Comparison of ENCODE assay signal across 6 cellular contexts in genomic region chrX:49042581-49043219, GRCh38. TPM values are rescaled to one million over a fixed set of nuclear protein-coding genes. Genes with fewer than 3 reads are reported as not detected.
DNase-seq lines count a peak whose midpoint lies in the region; ATAC-seq lines count a peak whose summit lies in the region.

No MANE protein-coding gene starts in this region.

- H3K4me3 ChIP-seq in SJSA1, result peak overlapping the region; percentile 90
- H3K4me3 ChIP-seq in iPS-20b (ENCODE audit: low read length), result peak overlapping the region; percentile 95

- no peaks in the 10 kb centered on the region for H3K27me3 ChIP-seq in SJSA1 (replicated peaks)
- no peaks in the 10 kb centered on the region for H3K27me3 ChIP-seq in iPS-20b (ENCODE audit: insufficient read depth, low read length)

- peak overlapping the region; percentile 95; the same call in 1 of the 2 replicates for H3K9ac ChIP-seq in iPS-20b (ENCODE audit: low read depth, low read length)

- DNase-seq in SJSA1 (ENCODE audit: low read depth in 1 of 2, low spot score in 2 of 2) (no peak), NCI-H69 (lab: John Stamatoyannopoulos, UW) (no peak)
- DNase-seq in activated CD4-positive, CD25-positive, alpha-beta regulatory T cell (lab: John Stamatoyannopoulos, UW), result no peak

- H3K9me3 ChIP-seq in SJSA1 (replicated peaks) (no peaks in the 10 kb centered on the region), iPS-20b (ENCODE audit: insufficient read depth, low read depth, low read length) (no peaks in the 10 kb centered on the region)

- peaks cover 31% of the 10 kb centered on the region for H3K36me3 ChIP-seq in SJSA1
- peaks cover 20% of the 10 kb centered on the region for H3K36me3 ChIP-seq in iPS-20b (ENCODE audit: insufficient read depth, low read depth, low read length)

- H3K4me1 ChIP-seq in SJSA1 (replicated peaks) (peaks cover 28% of the 10 kb centered on the region), iPS-20b (ENCODE audit: insufficient read depth, low read length) (peaks cover 6% of the 10 kb centered on the region)

- ATAC-seq in GM19351 (IDR thresholded peaks at IDR 0.05; ENCODE audit: unreplicated experiment) (peak; percentile 10), GM21367 (IDR thresholded peaks at IDR 0.05; ENCODE audit: unreplicated experiment) (no peak)

- peak overlapping the region; percentile 98 for H3K27ac ChIP-seq in SJSA1
- H3K27ac ChIP-seq in iPS-20b (ENCODE audit: low read length), result no peak overlapping the region

RNA-seq across cellular contexts. Expression of gene TFE3, which starts 0.5 kb away (rescaled TPM):
- 43.0 and 64.3 TPM in 2 replicates for total RNA-seq in SJSA1 (2014; rRNA removed; shearing (Covaris generic))

RNA-seq across cellular contexts. Expression of gene CCDC120, which starts 16.1 kb away (rescaled TPM):
- total RNA-seq in SJSA1 (2014; rRNA removed; shearing (Covaris generic)), result 0.58 TPM in 1 of 2 replicates, not detected in the other

RNA-seq across cellular contexts. Expression of gene PRAF2, which starts 31.1 kb away (rescaled TPM):
- total RNA-seq in SJSA1 (2014; rRNA removed; shearing (Covaris generic)), result 5.0 and 5.6 TPM in 2 replicates

RNA-seq across cellular contexts. Expression of gene WDR45, which starts 37.0 kb away (rescaled TPM):
- 9.7 and 21.4 TPM in 2 replicates for total RNA-seq in SJSA1 (2014; rRNA removed; shearing (Covaris generic))

RNA-seq across cellular contexts. Expression of gene GRIPAP1, which starts 40.6 kb away (rescaled TPM):
- 17.0 and 19.5 TPM in 2 replicates for total RNA-seq in SJSA1 (2014; rRNA removed; shearing (Covaris generic))
